1 cellular context compared by ENCODE assay signal in genomic region chr7:138001529-138002095, GRCh38.
TF ChIP-seq lines count a peak whose summit lies in the region.

Gene CREB3L2, minus strand, starts transcription at chr7:138002086. Its CDS starts 381 bp downstream, at chr7:138001705.

TF ChIP-seq in K562, 482 proteins besides CTCF, POLR2A, EP300 and RAD21 (continued from another document and continues in another):
- TF ChIP-seq, protein P1, sequence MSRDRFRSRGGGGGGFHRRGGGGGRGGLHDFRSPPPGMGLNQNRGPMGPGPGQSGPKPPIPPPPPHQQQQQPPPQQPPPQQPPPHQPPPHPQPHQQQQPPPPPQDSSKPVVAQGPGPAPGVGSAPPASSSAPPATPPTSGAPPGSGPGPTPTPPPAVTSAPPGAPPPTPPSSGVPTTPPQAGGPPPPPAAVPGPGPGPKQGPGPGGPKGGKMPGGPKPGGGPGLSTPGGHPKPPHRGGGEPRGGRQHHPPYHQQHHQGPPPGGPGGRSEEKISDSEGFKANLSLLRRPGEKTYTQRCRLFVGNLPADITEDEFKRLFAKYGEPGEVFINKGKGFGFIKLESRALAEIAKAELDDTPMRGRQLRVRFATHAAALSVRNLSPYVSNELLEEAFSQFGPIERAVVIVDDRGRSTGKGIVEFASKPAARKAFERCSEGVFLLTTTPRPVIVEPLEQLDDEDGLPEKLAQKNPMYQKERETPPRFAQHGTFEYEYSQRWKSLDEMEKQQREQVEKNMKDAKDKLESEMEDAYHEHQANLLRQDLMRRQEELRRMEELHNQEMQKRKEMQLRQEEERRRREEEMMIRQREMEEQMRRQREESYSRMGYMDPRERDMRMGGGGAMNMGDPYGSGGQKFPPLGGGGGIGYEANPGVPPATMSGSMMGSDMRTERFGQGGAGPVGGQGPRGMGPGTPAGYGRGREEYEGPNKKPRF (IDR thresholded peaks at IDR 0.05; ENCODE audit: low read depth, low read length) = no peak
- TF ChIP-seq ZNF699 (CRISPR knock-in tag; IDR thresholded peaks at IDR 0.05; ENCODE audit: insufficient replicate concordance) = no peak
- TF ChIP-seq HIVEP1 (CRISPR knock-in tag; IDR thresholded peaks at IDR 0.05) = peak; percentile 71; the same call in 1 of the 2 replicates
- TF ChIP-seq, protein P2, sequence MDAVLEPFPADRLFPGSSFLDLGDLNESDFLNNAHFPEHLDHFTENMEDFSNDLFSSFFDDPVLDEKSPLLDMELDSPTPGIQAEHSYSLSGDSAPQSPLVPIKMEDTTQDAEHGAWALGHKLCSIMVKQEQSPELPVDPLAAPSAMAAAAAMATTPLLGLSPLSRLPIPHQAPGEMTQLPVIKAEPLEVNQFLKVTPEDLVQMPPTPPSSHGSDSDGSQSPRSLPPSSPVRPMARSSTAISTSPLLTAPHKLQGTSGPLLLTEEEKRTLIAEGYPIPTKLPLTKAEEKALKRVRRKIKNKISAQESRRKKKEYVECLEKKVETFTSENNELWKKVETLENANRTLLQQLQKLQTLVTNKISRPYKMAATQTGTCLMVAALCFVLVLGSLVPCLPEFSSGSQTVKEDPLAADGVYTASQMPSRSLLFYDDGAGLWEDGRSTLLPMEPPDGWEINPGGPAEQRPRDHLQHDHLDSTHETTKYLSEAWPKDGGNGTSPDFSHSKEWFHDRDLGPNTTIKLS (IDR thresholded peaks at IDR 0.05; ENCODE audit: borderline replicate concordance, low read depth) = 0 out of 2 replicates have a peak, but pooled peaks have one; percentile 22
- 0 out of 2 replicates have a peak, but pooled peaks have one; percentile 32 for TF ChIP-seq ZNF347 (CRISPR knock-in tag; IDR thresholded peaks at IDR 0.05; ENCODE audit: low read depth)
- TF ChIP-seq JUND (IDR thresholded peaks at IDR 0.05; ENCODE audit: borderline replicate concordance, low read depth, low read length) = no peak
- TF ChIP-seq JUND (tag; IDR thresholded peaks at IDR 0.05; ENCODE audit: borderline replicate concordance, low read depth, low read length) = no peak; the same call in 2 of the 3 replicates
- peak; percentile 57; the same call in 1 of the 2 replicates for TF ChIP-seq TGIF2 (CRISPR knock-in tag; IDR thresholded peaks at IDR 0.05)
- 0 out of 2 replicates have a peak, but pooled peaks have one; percentile 65 for TF ChIP-seq HDAC2 (IDR thresholded peaks at IDR 0.05)
- TF ChIP-seq, protein P3, sequence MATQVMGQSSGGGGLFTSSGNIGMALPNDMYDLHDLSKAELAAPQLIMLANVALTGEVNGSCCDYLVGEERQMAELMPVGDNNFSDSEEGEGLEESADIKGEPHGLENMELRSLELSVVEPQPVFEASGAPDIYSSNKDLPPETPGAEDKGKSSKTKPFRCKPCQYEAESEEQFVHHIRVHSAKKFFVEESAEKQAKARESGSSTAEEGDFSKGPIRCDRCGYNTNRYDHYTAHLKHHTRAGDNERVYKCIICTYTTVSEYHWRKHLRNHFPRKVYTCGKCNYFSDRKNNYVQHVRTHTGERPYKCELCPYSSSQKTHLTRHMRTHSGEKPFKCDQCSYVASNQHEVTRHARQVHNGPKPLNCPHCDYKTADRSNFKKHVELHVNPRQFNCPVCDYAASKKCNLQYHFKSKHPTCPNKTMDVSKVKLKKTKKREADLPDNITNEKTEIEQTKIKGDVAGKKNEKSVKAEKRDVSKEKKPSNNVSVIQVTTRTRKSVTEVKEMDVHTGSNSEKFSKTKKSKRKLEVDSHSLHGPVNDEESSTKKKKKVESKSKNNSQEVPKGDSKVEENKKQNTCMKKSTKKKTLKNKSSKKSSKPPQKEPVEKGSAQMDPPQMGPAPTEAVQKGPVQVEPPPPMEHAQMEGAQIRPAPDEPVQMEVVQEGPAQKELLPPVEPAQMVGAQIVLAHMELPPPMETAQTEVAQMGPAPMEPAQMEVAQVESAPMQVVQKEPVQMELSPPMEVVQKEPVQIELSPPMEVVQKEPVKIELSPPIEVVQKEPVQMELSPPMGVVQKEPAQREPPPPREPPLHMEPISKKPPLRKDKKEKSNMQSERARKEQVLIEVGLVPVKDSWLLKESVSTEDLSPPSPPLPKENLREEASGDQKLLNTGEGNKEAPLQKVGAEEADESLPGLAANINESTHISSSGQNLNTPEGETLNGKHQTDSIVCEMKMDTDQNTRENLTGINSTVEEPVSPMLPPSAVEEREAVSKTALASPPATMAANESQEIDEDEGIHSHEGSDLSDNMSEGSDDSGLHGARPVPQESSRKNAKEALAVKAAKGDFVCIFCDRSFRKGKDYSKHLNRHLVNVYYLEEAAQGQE (CRISPR knock-in tag; IDR thresholded peaks at IDR 0.05; ENCODE audit: low read depth) = peak; percentile 87
- TF ChIP-seq CBFA2T2 (conservative IDR thresholded peaks at IDR 0.05) = no peak; the same call in 1 of the 2 replicates
- TF ChIP-seq ZNF217 (CRISPR knock-in tag; IDR thresholded peaks at IDR 0.05) = no peak
- peak; percentile 29; the same call in 1 of the 2 replicates for TF ChIP-seq SMARCA4 (IDR thresholded peaks at IDR 0.05)
- peak in 1 of 2 experiments; percentile 63 for TF ChIP-seq AFF1 (IDR thresholded peaks at IDR 0.05; ENCODE audit: low read depth in 1 of 2, partially characterized antibody in 2 of 2)
- no peak for TF ChIP-seq ZNF3 (CRISPR knock-in tag; IDR thresholded peaks at IDR 0.05)
- peak; percentile 37; the same call in 1 of the 2 replicates for TF ChIP-seq TCF7 (IDR thresholded peaks at IDR 0.05; ENCODE audit: borderline replicate concordance)
- no peak for TF ChIP-seq SREBF1 (IDR thresholded peaks at IDR 0.05; ENCODE audit: borderline replicate concordance, low read depth, low read length)
- TF ChIP-seq, protein P4, sequence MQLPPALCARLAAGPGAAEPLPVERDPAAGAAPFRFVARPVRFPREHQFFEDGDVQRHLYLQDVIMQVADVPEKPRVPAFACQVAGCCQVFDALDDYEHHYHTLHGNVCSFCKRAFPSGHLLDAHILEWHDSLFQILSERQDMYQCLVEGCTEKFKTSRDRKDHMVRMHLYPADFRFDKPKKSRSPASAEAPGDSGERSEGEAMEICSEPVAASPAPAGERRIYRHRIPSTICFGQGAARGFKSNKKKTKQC (CRISPR knock-in tag; IDR thresholded peaks at IDR 0.05) = peak; percentile 97
- peak; percentile 98 for TF ChIP-seq SAP30 (IDR thresholded peaks at IDR 0.05; ENCODE audit: borderline replicate concordance, insufficient read depth, low read depth, low read length, poor library complexity, severe bottlenecking)
- peak; percentile 43; the same call in 1 of the 2 replicates for TF ChIP-seq ZNF165 (CRISPR knock-in tag; IDR thresholded peaks at IDR 0.05; ENCODE audit: borderline replicate concordance)
- 0 out of 2 replicates have a peak, but pooled peaks have one; percentile 11 for TF ChIP-seq ESRRA (IDR thresholded peaks at IDR 0.05; ENCODE audit: borderline replicate concordance, low read depth)
- TF ChIP-seq ZNF212 (CRISPR knock-in tag; IDR thresholded peaks at IDR 0.05) = 0 out of 2 replicates have a peak, but pooled peaks have one; percentile 47
- peak; percentile 45; the same call in 1 of the 2 replicates for TF ChIP-seq ZNF12 (CRISPR knock-in tag; IDR thresholded peaks at IDR 0.05)
- peak; percentile 5; the same call in 1 of the 2 replicates for TF ChIP-seq RAD51 (IDR thresholded peaks at IDR 0.05; ENCODE audit: borderline replicate concordance, low read depth)
- no peak for TF ChIP-seq MED1 (CRISPR knock-in tag; IDR thresholded peaks at IDR 0.05; ENCODE audit: borderline replicate concordance)
- TF ChIP-seq RREB1 (CRISPR knock-in tag; IDR thresholded peaks at IDR 0.05) = peak; percentile 83
- TF ChIP-seq, protein P5, sequence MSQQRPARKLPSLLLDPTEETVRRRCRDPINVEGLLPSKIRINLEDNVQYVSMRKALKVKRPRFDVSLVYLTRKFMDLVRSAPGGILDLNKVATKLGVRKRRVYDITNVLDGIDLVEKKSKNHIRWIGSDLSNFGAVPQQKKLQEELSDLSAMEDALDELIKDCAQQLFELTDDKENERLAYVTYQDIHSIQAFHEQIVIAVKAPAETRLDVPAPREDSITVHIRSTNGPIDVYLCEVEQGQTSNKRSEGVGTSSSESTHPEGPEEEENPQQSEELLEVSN (IDR thresholded peaks at IDR 0.05; ENCODE audit: borderline replicate concordance in 1 of 2, extremely low read depth in 1 of 2, insufficient read depth in 1 of 2, insufficient read length in 1 of 2, low read depth in 1 of 2, low read length in 1 of 2, poor library complexity in 1 of 2, severe bottlenecking in 1 of 2) = peak; percentile 58 to 80
- TF ChIP-seq FOXM1 (IDR thresholded peaks at IDR 0.05; ENCODE audit: low read depth) = no peak
- peak; percentile 92; the same call in 1 of the 2 replicates for TF ChIP-seq FOXM1 (CRISPR knock-in tag; IDR thresholded peaks at IDR 0.05; ENCODE audit: low read depth)
- TF ChIP-seq ZFPM2 (CRISPR knock-in tag; IDR thresholded peaks at IDR 0.05) = no peak
- TF ChIP-seq HLTF (IDR thresholded peaks at IDR 0.05) = 0 out of 2 replicates have a peak, but pooled peaks have one; percentile 81
- peak in 1 of 2 experiments; percentile 18; a peak in 1 of 4 replicates for TF ChIP-seq MLLT1 (IDR thresholded peaks at IDR 0.05)
- peak; percentile 41; the same call in 1 of the 2 replicates for TF ChIP-seq CBX1 (IDR thresholded peaks at IDR 0.05; ENCODE audit: low read depth)
- peak; percentile 43 for TF ChIP-seq RBM22 (IDR thresholded peaks at IDR 0.05; ENCODE audit: low read depth, low read length, poor library complexity, severe bottlenecking)
- peak; percentile 71 for TF ChIP-seq ELF4 (CRISPR knock-in tag; IDR thresholded peaks at IDR 0.05)
- TF ChIP-seq ZNF444 (CRISPR knock-in tag; IDR thresholded peaks at IDR 0.05) = 0 out of 2 replicates have a peak, but pooled peaks have one; percentile 28
- peak; percentile 78; the same call in 1 of the 2 replicates for TF ChIP-seq ZNF76 (CRISPR knock-in tag; IDR thresholded peaks at IDR 0.05; ENCODE audit: borderline replicate concordance)
- TF ChIP-seq RBM14 (IDR thresholded peaks at IDR 0.05; ENCODE audit: borderline replicate concordance, insufficient read depth, low read depth, low read length) = 0 out of 2 replicates have a peak, but pooled peaks have one; percentile 86
